In genomic region chr11:112963368-112963955, GRCh38 we compare ENCODE assay signal across 10 cellular contexts. TPM values are rescaled to one million over a fixed set of nuclear protein-coding genes. Genes with fewer than 3 reads are reported as not detected.
DNase-seq lines count a peak whose midpoint lies in the region; ATAC-seq and TF ChIP-seq lines count a peak whose summit lies in the region.
"Had no signal": no experiment of that assay in that cellular context is flagged by ENCODE, and none has a peak within 500 bp of the region (broad histone marks: within the 10 kb centered on the region; RNA-seq: fewer than 3 reads in every experiment).

No MANE protein-coding gene starts in this region.

- H3K4me3 ChIP-seq in H7 (ENCODE audit: insufficient read depth, low read depth, low read length) (peak overlapping the region; percentile 57), heart left ventricle (peak overlapping the region; percentile 55 to 93 (median 68)), rectal smooth muscle tissue (ENCODE audit: low read length) (peak overlapping the region; percentile 83)
- H3K4me3 ChIP-seq: GM12878 had no signal

- H3K36me3 ChIP-seq in H7 (replicated peaks; ENCODE audit: control insufficient read depth, insufficient read depth, low read length) (no peaks in the 10 kb centered on the region), heart left ventricle (no peaks in the 10 kb centered on the region), rectal smooth muscle tissue (ENCODE audit: control insufficient read depth, insufficient read depth, low read length) (no peaks in the 10 kb centered on the region)

- H3K27me3 ChIP-seq in H7 (ENCODE audit: control insufficient read depth, insufficient read depth, low read length) = peaks cover 29% of the 10 kb centered on the region
- H3K27me3 ChIP-seq in heart left ventricle = peaks cover 0 to 64% (median 8%) of the 10 kb centered on the region in 9 donors
- peaks cover 4% of the 10 kb centered on the region for H3K27me3 ChIP-seq in rectal smooth muscle tissue (ENCODE audit: control insufficient read depth, insufficient read depth, low read length)

- DNase-seq in H7 (peak; percentile 82), NCI-H82 treated with DMSO at 0.1 percent for 48 hours (lab: John Stamatoyannopoulos, UW; ENCODE audit: unreplicated experiment) (peak; percentile 29), heart left ventricle (peak in 1 of 5 donors; percentile 20), mucosa of gallbladder (ENCODE audit: low spot score) (no peak), AG08396 (ENCODE audit: low spot score) (no peak)
- no peak for DNase-seq in activated CD4-positive, CD25-positive, alpha-beta regulatory T cell treated with anti-CD3 and anti-CD28 coated beads, Interleukin-2, amount 50 U/mL, for 72 hours
- no peak for DNase-seq in activated CD4-positive, alpha-beta T cell treated with anti-CD3 and anti-CD28 coated beads for 1 hour
- DNase-seq: activated effector memory CD4-positive, alpha-beta T cell treated with anti-CD3 and anti-CD28 coated beads, Interleukin-2, amount 50 U/mL, for 16 hours had no signal

- peak; percentile 0 to 35 (median 30) for ATAC-seq in heart left ventricle
- ATAC-seq: GM12878 had no signal

- peak overlapping the region in 11 of 12 donors; percentile 51 to 90 (median 83) for H3K27ac ChIP-seq in heart left ventricle
- H3K27ac ChIP-seq in rectal smooth muscle tissue (ENCODE audit: low read depth, low read length) = no peak overlapping the region

- WGBS in heart left ventricle, 4 donors = 2 to 8% (median 6%) methylated on average over 10 to 48 of the region's 48 CpGs

- H3K9me3 ChIP-seq in heart left ventricle = no peaks in the 10 kb centered on the region

- no peak for TF ChIP-seq CTCF in heart left ventricle (IDR thresholded peaks at IDR 0.05)

- no peak for TF ChIP-seq POLR2A in heart left ventricle (IDR thresholded peaks at IDR 0.05)

- H3K4me1 ChIP-seq in heart left ventricle (peaks cover 0 to 50% (median 9%) of the 10 kb centered on the region in 12 donors), rectal smooth muscle tissue (ENCODE audit: control insufficient read depth, insufficient read depth, low read length) (no peaks in the 10 kb centered on the region)

- H3K9ac ChIP-seq in rectal smooth muscle tissue (ENCODE audit: low read length) = no peak overlapping the region

- intact Hi-C loops in heart left ventricle (cut with DNase I) = loop anchor here in 8 of 10 donors (1.0 to 10.0 kb wide), 20 partner anchors 49 to 671 kb away; no protein-coding TSS in a partner anchor

RNA-seq across cellular contexts. Expression of gene NCAM1, which starts 2.2 kb away (rescaled TPM):
- total RNA-seq in H7 (2014; rRNA removed; shearing (Covaris generic)) = 5.7 and 7.1 TPM in 2 replicates
- 100 to 1,000 TPM; 190 to 753 (median 398) TPM for total RNA-seq in heart left ventricle
- polyA plus RNA-seq in heart left ventricle = 100 to 1,000 TPM in 1 of 2 donors, 10 to 100 TPM in 1; 78.0 to 270 TPM
- 20.3 TPM for total RNA-seq in mucosa of gallbladder

Comparison
In these comparisons a context has a peak if more than half of its experiments do, and no peak if none do; other contexts are left out.
1. DNase-seq: peak in H7 (single experiment) and NCI-H82 treated with DMSO at 0.1 percent for 48 hours (single experiment); none in activated CD4-positive, CD25-positive, alpha-beta regulatory T cell treated with anti-CD3 and anti-CD28 coated beads, Interleukin-2, amount 50 U/mL, for 72 hours (single experiment), mucosa of gallbladder (single experiment), activated CD4-positive, alpha-beta T cell treated with anti-CD3 and anti-CD28 coated beads for 1 hour (single experiment) and AG08396 (single experiment).
2. Peak in every context shown above with its lines, with median percentiles within 50 percentile points of each other: H3K4me3 ChIP-seq.